In the genomic region with DNA sequence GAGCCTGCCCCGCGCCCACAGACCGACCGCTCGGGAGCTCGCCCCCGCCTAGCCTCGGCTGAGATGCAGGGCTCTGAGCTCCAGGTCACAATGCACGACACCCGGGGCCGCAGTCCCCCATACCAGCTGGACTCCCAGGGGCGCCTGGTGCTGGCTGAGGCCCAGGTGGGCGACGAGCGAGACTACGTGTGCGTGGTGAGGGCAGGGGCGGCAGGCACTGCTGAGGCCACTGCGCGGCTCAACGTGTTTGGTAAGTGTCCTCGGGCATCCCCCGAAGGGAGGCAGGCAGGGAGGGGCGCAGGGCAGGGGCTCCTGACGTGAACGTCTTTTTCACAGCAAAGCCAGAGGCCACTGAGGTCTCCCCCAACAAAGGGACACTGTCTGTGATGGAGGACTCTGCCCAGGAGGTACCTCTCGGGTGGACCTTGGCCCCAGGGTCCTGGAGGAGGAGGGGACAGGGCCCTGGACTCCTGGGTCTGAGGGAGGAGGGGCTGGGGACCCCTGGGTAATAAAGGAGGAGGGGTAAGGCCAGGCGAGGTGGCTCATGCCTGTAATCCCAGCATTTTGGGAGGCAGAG, we compare ENCODE assay signal across 1 cellular context.
TF ChIP-seq lines count a peak whose summit lies in the region.

No MANE protein-coding gene starts in this region.

TF ChIP-seq in HepG2, 621 proteins besides CTCF, POLR2A, EP300 and RAD21 (continued from another document and continues in another):
- TF ChIP-seq, protein P1, sequence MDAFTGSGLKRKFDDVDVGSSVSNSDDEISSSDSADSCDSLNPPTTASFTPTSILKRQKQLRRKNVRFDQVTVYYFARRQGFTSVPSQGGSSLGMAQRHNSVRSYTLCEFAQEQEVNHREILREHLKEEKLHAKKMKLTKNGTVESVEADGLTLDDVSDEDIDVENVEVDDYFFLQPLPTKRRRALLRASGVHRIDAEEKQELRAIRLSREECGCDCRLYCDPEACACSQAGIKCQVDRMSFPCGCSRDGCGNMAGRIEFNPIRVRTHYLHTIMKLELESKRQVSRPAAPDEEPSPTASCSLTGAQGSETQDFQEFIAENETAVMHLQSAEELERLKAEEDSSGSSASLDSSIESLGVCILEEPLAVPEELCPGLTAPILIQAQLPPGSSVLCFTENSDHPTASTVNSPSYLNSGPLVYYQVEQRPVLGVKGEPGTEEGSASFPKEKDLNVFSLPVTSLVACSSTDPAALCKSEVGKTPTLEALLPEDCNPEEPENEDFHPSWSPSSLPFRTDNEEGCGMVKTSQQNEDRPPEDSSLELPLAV (CRISPR knock-in tag; conservative IDR thresholded peaks at IDR 0.05; ENCODE audit: low read depth), result no peak
- TF ChIP-seq ZNF101 (CRISPR knock-in tag; IDR thresholded peaks at IDR 0.05; ENCODE audit: borderline replicate concordance, low read depth) (no peak), GFI1 (CRISPR knock-in tag; IDR thresholded peaks at IDR 0.05; ENCODE audit: borderline replicate concordance) (no peak), NR1H2 (CRISPR knock-in tag; IDR thresholded peaks at IDR 0.05; ENCODE audit: borderline replicate concordance, low read depth) (no peak), ZNF468 (CRISPR knock-in tag; IDR thresholded peaks at IDR 0.05) (no peak), AGO2 (optimal IDR thresholded peaks at IDR 0.05; ENCODE audit: low read depth, low read length) (peak; percentile 89), ISL2 (CRISPR knock-in tag; IDR thresholded peaks at IDR 0.05) (peak; percentile 31; the same call in 1 of the 2 replicates), HNF4G (IDR thresholded peaks at IDR 0.05; ENCODE audit: borderline replicate concordance, low read depth, low read length) (peak; percentile 94), HNF4G (CRISPR knock-in tag; IDR thresholded peaks at IDR 0.05; ENCODE audit: borderline replicate concordance, low read depth) (peak; percentile 94), ERF (CRISPR knock-in tag; IDR thresholded peaks at IDR 0.05) (0 out of 2 replicates have a peak, but pooled peaks have one; percentile 39), SP1 (IDR thresholded peaks at IDR 0.05) (no peak), SP1 (CRISPR knock-in tag; IDR thresholded peaks at IDR 0.05) (0 out of 2 replicates have a peak, but pooled peaks have one; percentile 15), SNAPC2 (CRISPR knock-in tag; IDR thresholded peaks at IDR 0.05) (no peak), NR2F2 (IDR thresholded peaks at IDR 0.05; ENCODE audit: borderline replicate concordance, low read depth) (peak; percentile 62; the same call in 1 of the 2 replicates), ZNF672 (CRISPR knock-in tag; IDR thresholded peaks at IDR 0.05) (no peak), ZFP82 (CRISPR knock-in tag; IDR thresholded peaks at IDR 0.05; ENCODE audit: borderline replicate concordance) (no peak), ZBTB21 (CRISPR knock-in tag; IDR thresholded peaks at IDR 0.05) (no peak), SIN3A (IDR thresholded peaks at IDR 0.05; ENCODE audit: borderline replicate concordance, low read depth, low read length) (no peak), ZNF652 (CRISPR knock-in tag; IDR thresholded peaks at IDR 0.05; ENCODE audit: borderline replicate concordance, low read depth) (no peak), ZNF543 (CRISPR knock-in tag; IDR thresholded peaks at IDR 0.05) (no peak; the same call in 1 of the 2 replicates), MATR3 (CRISPR knock-in tag; IDR thresholded peaks at IDR 0.05) (no peak), ZNF30 (CRISPR knock-in tag; IDR thresholded peaks at IDR 0.05) (no peak), ZNF790 (CRISPR knock-in tag; IDR thresholded peaks at IDR 0.05; ENCODE audit: borderline replicate concordance) (no peak), SMC3 (IDR thresholded peaks at IDR 0.05; ENCODE audit: low read length) (no peak), JDP2 (CRISPR knock-in tag; IDR thresholded peaks at IDR 0.05; ENCODE audit: borderline replicate concordance) (no peak), RFXAP (CRISPR knock-in tag; IDR thresholded peaks at IDR 0.05; ENCODE audit: borderline replicate concordance) (no peak), ZNF343 (CRISPR knock-in tag; IDR thresholded peaks at IDR 0.05) (no peak), IKZF4 (CRISPR knock-in tag; IDR thresholded peaks at IDR 0.05; ENCODE audit: borderline replicate concordance, low read depth, not compliant biosample characterization) (no peak), MED13 (CRISPR knock-in tag; IDR thresholded peaks at IDR 0.05) (no peak), ZNF775 (CRISPR knock-in tag; IDR thresholded peaks at IDR 0.05; ENCODE audit: borderline replicate concordance) (no peak), HOXA9 (CRISPR knock-in tag; IDR thresholded peaks at IDR 0.05; ENCODE audit: borderline replicate concordance) (no peak), NFE2L1 (CRISPR knock-in tag; IDR thresholded peaks at IDR 0.05; ENCODE audit: borderline replicate concordance) (no peak), KAT7 (CRISPR knock-in tag; IDR thresholded peaks at IDR 0.05; ENCODE audit: borderline replicate concordance) (peak; percentile 46; the same call in 1 of the 2 replicates), ZNF317 (CRISPR knock-in tag; IDR thresholded peaks at IDR 0.05) (no peak), JUNB (CRISPR knock-in tag; IDR thresholded peaks at IDR 0.05; ENCODE audit: borderline replicate concordance) (no peak), CREM (IDR thresholded peaks at IDR 0.05) (peak; percentile 58; the same call in 1 of the 2 replicates), CREM (CRISPR knock-in tag; IDR thresholded peaks at IDR 0.05) (no peak), HNRNPL (IDR thresholded peaks at IDR 0.05; ENCODE audit: low read depth, low read length) (peak; percentile 83), ZNF367 (CRISPR knock-in tag; IDR thresholded peaks at IDR 0.05; ENCODE audit: borderline replicate concordance) (no peak), TAF1 (CRISPR knock-in tag; IDR thresholded peaks at IDR 0.05) (peak; percentile 28; the same call in 1 of the 2 replicates), ZSCAN31 (CRISPR knock-in tag; IDR thresholded peaks at IDR 0.05; ENCODE audit: low read depth) (no peak), ZNF136 (CRISPR knock-in tag; IDR thresholded peaks at IDR 0.05; ENCODE audit: low read depth) (0 out of 2 replicates have a peak, but pooled peaks have one; percentile 25), TEAD2 (CRISPR knock-in tag; IDR thresholded peaks at IDR 0.05) (no peak), POLR2G (IDR thresholded peaks at IDR 0.05; ENCODE audit: low read depth, low read length) (0 out of 2 replicates have a peak, but pooled peaks have one; percentile 37), ZNF879 (CRISPR knock-in tag; IDR thresholded peaks at IDR 0.05) (no peak), ZNF83 (CRISPR knock-in tag; IDR thresholded peaks at IDR 0.05; ENCODE audit: borderline replicate concordance) (no peak), ZNF678 (CRISPR knock-in tag; IDR thresholded peaks at IDR 0.05) (no peak), MZF1 (CRISPR knock-in tag; IDR thresholded peaks at IDR 0.05; ENCODE audit: borderline replicate concordance) (no peak), ZNF44 (CRISPR knock-in tag; IDR thresholded peaks at IDR 0.05) (no peak), SOX5 (CRISPR knock-in tag; IDR thresholded peaks at IDR 0.05; ENCODE audit: borderline replicate concordance) (peak; percentile 35; the same call in 1 of the 2 replicates), CENPX (CRISPR knock-in tag; IDR thresholded peaks at IDR 0.05) (no peak), SPEN (CRISPR knock-in tag; IDR thresholded peaks at IDR 0.05; ENCODE audit: low read depth) (0 out of 2 replicates have a peak, but pooled peaks have one; percentile 17), EED (CRISPR knock-in tag; IDR thresholded peaks at IDR 0.05) (no peak), JUND (CRISPR knock-in tag; IDR thresholded peaks at IDR 0.05) (no peak), HNRNPUL1 (IDR thresholded peaks at IDR 0.05; ENCODE audit: low read depth, low read length) (no peak), DMAP1 (CRISPR knock-in tag; IDR thresholded peaks at IDR 0.05) (no peak), ZFP36L1 (CRISPR knock-in tag; IDR thresholded peaks at IDR 0.05) (no peak), ARNT2 (CRISPR knock-in tag; IDR thresholded peaks at IDR 0.05; ENCODE audit: low read depth) (no peak)
- TF ChIP-seq, protein P2, sequence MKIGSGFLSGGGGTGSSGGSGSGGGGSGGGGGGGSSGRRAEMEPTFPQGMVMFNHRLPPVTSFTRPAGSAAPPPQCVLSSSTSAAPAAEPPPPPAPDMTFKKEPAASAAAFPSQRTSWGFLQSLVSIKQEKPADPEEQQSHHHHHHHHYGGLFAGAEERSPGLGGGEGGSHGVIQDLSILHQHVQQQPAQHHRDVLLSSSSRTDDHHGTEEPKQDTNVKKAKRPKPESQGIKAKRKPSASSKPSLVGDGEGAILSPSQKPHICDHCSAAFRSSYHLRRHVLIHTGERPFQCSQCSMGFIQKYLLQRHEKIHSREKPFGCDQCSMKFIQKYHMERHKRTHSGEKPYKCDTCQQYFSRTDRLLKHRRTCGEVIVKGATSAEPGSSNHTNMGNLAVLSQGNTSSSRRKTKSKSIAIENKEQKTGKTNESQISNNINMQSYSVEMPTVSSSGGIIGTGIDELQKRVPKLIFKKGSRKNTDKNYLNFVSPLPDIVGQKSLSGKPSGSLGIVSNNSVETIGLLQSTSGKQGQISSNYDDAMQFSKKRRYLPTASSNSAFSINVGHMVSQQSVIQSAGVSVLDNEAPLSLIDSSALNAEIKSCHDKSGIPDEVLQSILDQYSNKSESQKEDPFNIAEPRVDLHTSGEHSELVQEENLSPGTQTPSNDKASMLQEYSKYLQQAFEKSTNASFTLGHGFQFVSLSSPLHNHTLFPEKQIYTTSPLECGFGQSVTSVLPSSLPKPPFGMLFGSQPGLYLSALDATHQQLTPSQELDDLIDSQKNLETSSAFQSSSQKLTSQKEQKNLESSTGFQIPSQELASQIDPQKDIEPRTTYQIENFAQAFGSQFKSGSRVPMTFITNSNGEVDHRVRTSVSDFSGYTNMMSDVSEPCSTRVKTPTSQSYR (CRISPR knock-in tag; IDR thresholded peaks at IDR 0.05; ENCODE audit: borderline replicate concordance), result peak; percentile 90
- TF ChIP-seq, protein P3, sequence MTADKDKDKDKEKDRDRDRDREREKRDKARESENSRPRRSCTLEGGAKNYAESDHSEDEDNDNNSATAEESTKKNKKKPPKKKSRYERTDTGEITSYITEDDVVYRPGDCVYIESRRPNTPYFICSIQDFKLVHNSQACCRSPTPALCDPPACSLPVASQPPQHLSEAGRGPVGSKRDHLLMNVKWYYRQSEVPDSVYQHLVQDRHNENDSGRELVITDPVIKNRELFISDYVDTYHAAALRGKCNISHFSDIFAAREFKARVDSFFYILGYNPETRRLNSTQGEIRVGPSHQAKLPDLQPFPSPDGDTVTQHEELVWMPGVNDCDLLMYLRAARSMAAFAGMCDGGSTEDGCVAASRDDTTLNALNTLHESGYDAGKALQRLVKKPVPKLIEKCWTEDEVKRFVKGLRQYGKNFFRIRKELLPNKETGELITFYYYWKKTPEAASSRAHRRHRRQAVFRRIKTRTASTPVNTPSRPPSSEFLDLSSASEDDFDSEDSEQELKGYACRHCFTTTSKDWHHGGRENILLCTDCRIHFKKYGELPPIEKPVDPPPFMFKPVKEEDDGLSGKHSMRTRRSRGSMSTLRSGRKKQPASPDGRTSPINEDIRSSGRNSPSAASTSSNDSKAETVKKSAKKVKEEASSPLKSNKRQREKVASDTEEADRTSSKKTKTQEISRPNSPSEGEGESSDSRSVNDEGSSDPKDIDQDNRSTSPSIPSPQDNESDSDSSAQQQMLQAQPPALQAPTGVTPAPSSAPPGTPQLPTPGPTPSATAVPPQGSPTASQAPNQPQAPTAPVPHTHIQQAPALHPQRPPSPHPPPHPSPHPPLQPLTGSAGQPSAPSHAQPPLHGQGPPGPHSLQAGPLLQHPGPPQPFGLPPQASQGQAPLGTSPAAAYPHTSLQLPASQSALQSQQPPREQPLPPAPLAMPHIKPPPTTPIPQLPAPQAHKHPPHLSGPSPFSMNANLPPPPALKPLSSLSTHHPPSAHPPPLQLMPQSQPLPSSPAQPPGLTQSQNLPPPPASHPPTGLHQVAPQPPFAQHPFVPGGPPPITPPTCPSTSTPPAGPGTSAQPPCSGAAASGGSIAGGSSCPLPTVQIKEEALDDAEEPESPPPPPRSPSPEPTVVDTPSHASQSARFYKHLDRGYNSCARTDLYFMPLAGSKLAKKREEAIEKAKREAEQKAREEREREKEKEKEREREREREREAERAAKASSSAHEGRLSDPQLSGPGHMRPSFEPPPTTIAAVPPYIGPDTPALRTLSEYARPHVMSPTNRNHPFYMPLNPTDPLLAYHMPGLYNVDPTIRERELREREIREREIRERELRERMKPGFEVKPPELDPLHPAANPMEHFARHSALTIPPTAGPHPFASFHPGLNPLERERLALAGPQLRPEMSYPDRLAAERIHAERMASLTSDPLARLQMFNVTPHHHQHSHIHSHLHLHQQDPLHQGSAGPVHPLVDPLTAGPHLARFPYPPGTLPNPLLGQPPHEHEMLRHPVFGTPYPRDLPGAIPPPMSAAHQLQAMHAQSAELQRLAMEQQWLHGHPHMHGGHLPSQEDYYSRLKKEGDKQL (CRISPR knock-in tag; IDR thresholded peaks at IDR 0.05; ENCODE audit: low read depth), result no peak
- TF ChIP-seq, protein P4, sequence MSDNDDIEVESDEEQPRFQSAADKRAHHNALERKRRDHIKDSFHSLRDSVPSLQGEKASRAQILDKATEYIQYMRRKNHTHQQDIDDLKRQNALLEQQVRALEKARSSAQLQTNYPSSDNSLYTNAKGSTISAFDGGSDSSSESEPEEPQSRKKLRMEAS (IDR thresholded peaks at IDR 0.05), result peak; percentile 63
- TF ChIP-seq, protein P5, sequence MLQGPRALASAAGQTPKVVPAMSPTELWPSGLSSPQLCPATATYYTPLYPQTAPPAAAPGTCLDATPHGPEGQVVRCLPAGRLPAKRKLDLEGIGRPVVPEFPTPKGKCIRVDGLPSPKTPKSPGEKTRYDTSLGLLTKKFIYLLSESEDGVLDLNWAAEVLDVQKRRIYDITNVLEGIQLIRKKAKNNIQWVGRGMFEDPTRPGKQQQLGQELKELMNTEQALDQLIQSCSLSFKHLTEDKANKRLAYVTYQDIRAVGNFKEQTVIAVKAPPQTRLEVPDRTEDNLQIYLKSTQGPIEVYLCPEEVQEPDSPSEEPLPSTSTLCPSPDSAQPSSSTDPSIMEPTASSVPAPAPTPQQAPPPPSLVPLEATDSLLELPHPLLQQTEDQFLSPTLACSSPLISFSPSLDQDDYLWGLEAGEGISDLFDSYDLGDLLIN (CRISPR knock-in tag; IDR thresholded peaks at IDR 0.05; ENCODE audit: borderline replicate concordance), result no peak
- TF ChIP-seq, protein P6, sequence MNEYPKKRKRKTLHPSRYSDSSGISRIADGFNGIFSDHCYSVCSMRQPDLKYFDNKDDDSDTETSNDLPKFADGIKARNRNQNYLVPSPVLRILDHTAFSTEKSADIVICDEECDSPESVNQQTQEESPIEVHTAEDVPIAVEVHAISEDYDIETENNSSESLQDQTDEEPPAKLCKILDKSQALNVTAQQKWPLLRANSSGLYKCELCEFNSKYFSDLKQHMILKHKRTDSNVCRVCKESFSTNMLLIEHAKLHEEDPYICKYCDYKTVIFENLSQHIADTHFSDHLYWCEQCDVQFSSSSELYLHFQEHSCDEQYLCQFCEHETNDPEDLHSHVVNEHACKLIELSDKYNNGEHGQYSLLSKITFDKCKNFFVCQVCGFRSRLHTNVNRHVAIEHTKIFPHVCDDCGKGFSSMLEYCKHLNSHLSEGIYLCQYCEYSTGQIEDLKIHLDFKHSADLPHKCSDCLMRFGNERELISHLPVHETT (CRISPR knock-in tag; conservative IDR thresholded peaks at IDR 0.05), result no peak
